Comparison of ENCODE assay signal across 15 cellular contexts in genomic region chr9:126312584-126313551, GRCh38.
DNase-seq lines count a peak whose midpoint lies in the region; ATAC-seq lines count a peak whose summit lies in the region.
"Had no signal": no experiment of that assay in that cellular context is flagged by ENCODE, and none has a peak within 500 bp of the region (broad histone marks: within the 10 kb centered on the region; RNA-seq: fewer than 3 reads in every experiment).

No MANE protein-coding gene starts in this region.

- H3K9me3 Mint-ChIP-seq in stimulated activated naive CD8-positive, alpha-beta T cell treated with anti-CD3 and anti-CD28 coated beads, Interleukin-15, amount 100 ng/mL, for 72 hours = no peaks in the 10 kb centered on the region
- no peaks in the 10 kb centered on the region for H3K9me3 Mint-ChIP-seq in stimulated activated effector memory CD8-positive, alpha-beta T cell treated with anti-CD3 and anti-CD28 coated beads, Interleukin-12 subunit alpha, Interleukin-12 subunit beta, amount 100 ng/mL, for 72 hours
- H3K9me3 Mint-ChIP-seq: CD4-positive, alpha-beta memory T cell had no signal

- H3K27me3 Mint-ChIP-seq in stimulated activated naive CD8-positive, alpha-beta T cell treated with anti-CD3 and anti-CD28 coated beads, Interleukin-15, amount 100 ng/mL, for 72 hours = peaks cover 17% of the 10 kb centered on the region

- no peak for DNase-seq in stimulated activated naive CD8-positive, alpha-beta T cell treated with anti-CD3 and anti-CD28 coated beads, Interleukin-15, amount 100 ng/mL, for 72 hours
- DNase-seq in stimulated activated naive CD8-positive, alpha-beta T cell treated with anti-CD3 and anti-CD28 coated beads, Interleukin-15, Interleukin-2, amounts not matched to agents 100 U/mL and 50 U/mL, for 24 hours = no peak
- DNase-seq in NCI-H524 treated with DMSO at 0.1 percent for 48 hours (lab: John Stamatoyannopoulos, UW) (peak; percentile 72), inferior parietal cortex (ENCODE audit: extremely low spot score) (no peak)
- no peak for DNase-seq in stimulated activated effector memory CD8-positive, alpha-beta T cell treated with anti-CD3 and anti-CD28 coated beads, Interleukin-12 subunit alpha, Interleukin-12 subunit beta, amount 100 ng/mL, for 72 hours (ENCODE audit: low spot score in 2 of 2)
- DNase-seq: C1 segment of cervical spinal cord; Calu3; CD4-positive, alpha-beta memory T cell; COR-L47; DMS53; DMS79 treated with DMSO at 0.1 percent for 48 hours; GM23248; H7; HCEC 1CT had no signal

- no peaks in the 10 kb centered on the region for H3K36me3 Mint-ChIP-seq in stimulated activated effector memory CD8-positive, alpha-beta T cell treated with anti-CD3 and anti-CD28 coated beads, Interleukin-12 subunit alpha, Interleukin-12 subunit beta, amount 100 ng/mL, for 72 hours
- H3K36me3 Mint-ChIP-seq: CD4-positive, alpha-beta memory T cell had no signal

- no peak overlapping the region for H3K4me3 Mint-ChIP-seq in stimulated activated naive CD8-positive, alpha-beta T cell treated with anti-CD3 and anti-CD28 coated beads, Interleukin-15, amount 100 ng/mL, for 72 hours
- H3K4me3 Mint-ChIP-seq in stimulated activated effector memory CD8-positive, alpha-beta T cell treated with anti-CD3 and anti-CD28 coated beads, Interleukin-12 subunit alpha, Interleukin-12 subunit beta, amount 100 ng/mL, for 72 hours = no peak overlapping the region
- H3K4me3 Mint-ChIP-seq: CD4-positive, alpha-beta memory T cell had no signal

- no peak overlapping the region for H3K27ac Mint-ChIP-seq in stimulated activated naive CD8-positive, alpha-beta T cell treated with anti-CD3 and anti-CD28 coated beads, Interleukin-15, amount 100 ng/mL, for 72 hours
- H3K27ac Mint-ChIP-seq in stimulated activated effector memory CD8-positive, alpha-beta T cell treated with anti-CD3 and anti-CD28 coated beads, Interleukin-12 subunit alpha, Interleukin-12 subunit beta, amount 100 ng/mL, for 72 hours = no peak overlapping the region

- ATAC-seq in stimulated activated naive CD8-positive, alpha-beta T cell treated with anti-CD3 and anti-CD28 coated beads, Interleukin-15, amount 100 ng/mL, for 72 hours = peak; percentile 83
- ATAC-seq in stimulated activated naive CD8-positive, alpha-beta T cell treated with anti-CD3 and anti-CD28 coated beads, Interleukin-15, Interleukin-2, amounts not matched to agents 100 U/mL and 50 U/mL, for 24 hours = no peak
- peak; percentile 24 for ATAC-seq in stimulated activated effector memory CD8-positive, alpha-beta T cell treated with anti-CD3 and anti-CD28 coated beads, Interleukin-12 subunit alpha, Interleukin-12 subunit beta, amount 100 ng/mL, for 72 hours
- no peak for ATAC-seq in GM18867 (IDR thresholded peaks at IDR 0.05; ENCODE audit: unreplicated experiment)

- H3K4me1 Mint-ChIP-seq in stimulated activated naive CD8-positive, alpha-beta T cell treated with anti-CD3 and anti-CD28 coated beads, Interleukin-15, amount 100 ng/mL, for 72 hours = peaks cover 18% of the 10 kb centered on the region
- H3K4me1 Mint-ChIP-seq in stimulated activated effector memory CD8-positive, alpha-beta T cell treated with anti-CD3 and anti-CD28 coated beads, Interleukin-12 subunit alpha, Interleukin-12 subunit beta, amount 100 ng/mL, for 72 hours = no peaks in the 10 kb centered on the region

Comparison
In these comparisons a context has a peak if more than half of its experiments do, and no peak if none do; other contexts are left out.
1. ATAC-seq: peak in stimulated activated naive CD8-positive, alpha-beta T cell treated with anti-CD3 and anti-CD28 coated beads, Interleukin-15, amount 100 ng/mL, for 72 hours (single experiment) and stimulated activated effector memory CD8-positive, alpha-beta T cell treated with anti-CD3 and anti-CD28 coated beads, Interleukin-12 subunit alpha, Interleukin-12 subunit beta, amount 100 ng/mL, for 72 hours (single experiment); none in stimulated activated naive CD8-positive, alpha-beta T cell treated with anti-CD3 and anti-CD28 coated beads, Interleukin-15, Interleukin-2, amounts not matched to agents 100 U/mL and 50 U/mL, for 24 hours (single experiment) and GM18867 (single experiment).